17 cellular contexts compared by ENCODE assay signal in genomic region chr5:74589204-74590056, GRCh38. TPM values are rescaled to one million over a fixed set of nuclear protein-coding genes. Genes with fewer than 3 reads are reported as not detected.
DNase-seq lines count a peak whose midpoint lies in the region; ATAC-seq, FAIRE-seq and TF ChIP-seq lines count a peak whose summit lies in the region.
"Had no signal": no experiment of that assay in that cellular context is flagged by ENCODE, and none has a peak within 500 bp of the region (broad histone marks: within the 10 kb centered on the region; RNA-seq: fewer than 3 reads in every experiment).

No MANE protein-coding gene starts in this region.

- no peak overlapping the region for H3K4me3 Mint-ChIP-seq in neural progenitor cell

- no peaks in the 10 kb centered on the region for H3K36me3 ChIP-seq in neural progenitor cell
- H3K36me3 ChIP-seq: SJCRH30 had no signal

- H3K27ac Mint-ChIP-seq in neural progenitor cell: no peak overlapping the region

- H3K4me2 ChIP-seq in neural progenitor cell: peak overlapping the region; percentile 2

- H3F3A ChIP-seq in neural progenitor cell (ENCODE audit: low read depth): peaks cover 14% of the 10 kb centered on the region

- no peak overlapping the region for H3K4me3 ChIP-seq in neural progenitor cell
- H3K4me3 ChIP-seq: SJCRH30 had no signal

- H3K4me1 ChIP-seq in neural progenitor cell: peaks cover 44% of the 10 kb centered on the region

- ATAC-seq in left lobe of liver: peak; percentile 79
- ATAC-seq in HG02840 (IDR thresholded peaks at IDR 0.05; ENCODE audit: low FRiP score, unreplicated experiment): no peak

- no peaks in the 10 kb centered on the region for H3K27me3 ChIP-seq in neural progenitor cell
- H3K27me3 ChIP-seq: SJCRH30 had no signal

- DNase-seq in D721Med (ENCODE audit: insufficient read length, low spot score): no peak
- DNase-seq in NCI-H82 (lab: John Stamatoyannopoulos, UW): peak; percentile 76
- no peak for DNase-seq in left lobe of liver (ENCODE audit: low spot score)
- DNase-seq in neural progenitor cell (ENCODE audit: low spot score): no peak
- DNase-seq in AG08396 (ENCODE audit: low spot score): no peak
- DNase-seq in cerebellar cortex (ENCODE audit: low spot score): no peak
- no peak for DNase-seq in NCI-H146 treated with DMSO at 0.1 percent for 48 hours (lab: John Stamatoyannopoulos, UW; ENCODE audit: unreplicated experiment)
- DNase-seq: AML-193, HCEC 1CT, MV-4-11, NCI-H1436 treated with DMSO at 0.1 percent for 48 hours, NCI-H2081 treated with DMSO at 0.1 percent for 48 hours, RPMI8226, SJCRH30, SW 1271 had no signal

- no peak overlapping the region for H3K27ac ChIP-seq in neural progenitor cell
- H3K27ac ChIP-seq: SJCRH30 had no signal

- TF ChIP-seq CTCF in D721Med (IDR thresholded peaks at IDR 0.05; ENCODE audit: insufficient read depth, missing control alignments): no peak
- no peak for TF ChIP-seq CTCF in neural progenitor cell (IDR thresholded peaks at IDR 0.05)

- H3K27me3 Mint-ChIP-seq in neural progenitor cell (ENCODE audit: insufficient read depth, low read depth): peaks cover 6% of the 10 kb centered on the region

- peaks cover 26% of the 10 kb centered on the region for H3K4me1 Mint-ChIP-seq in neural progenitor cell

- no peaks in the 10 kb centered on the region for H3K9me3 ChIP-seq in neural progenitor cell (ENCODE audit: low read depth)
- H3K9me3 ChIP-seq: SJCRH30 had no signal

- no peak overlapping the region for H3K9ac ChIP-seq in neural progenitor cell

- no peaks in the 10 kb centered on the region for H3K79me2 ChIP-seq in neural progenitor cell (ENCODE audit: low read depth)

- H4K20me1 ChIP-seq in neural progenitor cell (ENCODE audit: low read depth): no peaks in the 10 kb centered on the region

- H2AFZ ChIP-seq in neural progenitor cell (replicated peaks): no peak overlapping the region

- H3K9me3 Mint-ChIP-seq in neural progenitor cell: peaks cover 3% of the 10 kb centered on the region

- FAIRE-seq in D721Med (lab: Jason Lieb, UNC): peak; percentile 6
- FAIRE-seq: HTR-8/SVneo had no signal

- H3K36me3 Mint-ChIP-seq in neural progenitor cell: no peaks in the 10 kb centered on the region

RNA-seq across cellular contexts. Expression of gene ENC1, which starts 51.1 kb away (rescaled TPM):
- total RNA-seq in left lobe of liver (5.8 TPM), neural progenitor cell (ENCODE audit: low replicate concordance) (73.8 and 146 TPM in 2 replicates)

Comparison
In these comparisons a context has a peak if more than half of its experiments do, and no peak if none do; other contexts are left out.
1. RNA of gene ENC1, which starts 51.1 kb away (total RNA-seq): 73.8 to 146 TPM in neural progenitor cell; 5.8 TPM in left lobe of liver (single experiment); every median in the first group is over 10 times any median in the second.